ENCODE assay signal across 1 cellular context in the genomic region with DNA sequence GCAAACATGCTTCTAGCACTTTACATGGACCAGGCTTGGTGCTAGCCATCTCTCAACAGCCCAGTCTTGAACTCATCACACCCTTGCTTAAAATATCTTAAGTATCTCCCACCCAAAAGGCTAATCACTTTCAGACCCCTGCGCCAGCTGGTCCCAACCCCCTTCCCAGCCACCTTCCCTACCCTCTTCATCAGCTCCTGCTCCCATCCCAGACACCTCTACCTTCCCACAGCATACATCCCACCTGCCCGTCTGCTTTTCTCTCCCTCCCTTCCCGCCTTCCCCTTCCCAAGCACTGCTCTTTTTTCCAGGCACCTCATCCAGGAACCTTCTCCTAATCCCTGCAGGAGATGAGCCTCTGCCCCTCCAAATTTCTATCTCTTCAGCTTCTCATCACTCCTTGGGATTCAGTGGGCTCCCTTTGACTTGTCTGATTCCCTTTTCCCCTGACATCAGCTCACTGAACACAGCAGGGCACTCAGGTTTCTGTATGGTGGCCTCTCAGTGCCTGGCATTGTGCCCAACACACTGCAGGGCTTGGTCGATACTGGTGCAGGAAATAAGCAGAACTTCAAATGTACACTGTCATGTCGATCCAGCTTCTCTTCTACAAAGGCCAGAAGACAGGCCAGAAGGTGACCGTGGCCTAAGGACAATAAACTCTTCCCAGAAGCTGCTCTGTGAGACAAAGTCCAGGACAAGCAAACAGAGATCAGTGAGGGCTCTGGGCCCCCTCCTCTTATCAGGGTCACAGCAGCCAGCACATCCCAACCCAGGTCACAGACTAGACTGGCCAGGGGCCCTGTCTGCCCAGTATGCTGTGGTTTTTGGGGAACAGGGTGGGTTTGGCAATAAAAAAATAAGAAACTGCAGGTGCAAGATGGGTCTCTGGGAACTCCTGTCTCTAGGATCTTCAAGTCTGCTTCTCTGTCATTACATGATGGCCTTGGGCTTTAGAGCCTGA.
TF ChIP-seq lines count a peak whose summit lies in the region.

No MANE protein-coding gene starts in this region.

TF ChIP-seq in HepG2, 621 proteins besides CTCF, POLR2A, EP300 and RAD21 (continued from another document and continues in another):
- TF ChIP-seq, protein P1, sequence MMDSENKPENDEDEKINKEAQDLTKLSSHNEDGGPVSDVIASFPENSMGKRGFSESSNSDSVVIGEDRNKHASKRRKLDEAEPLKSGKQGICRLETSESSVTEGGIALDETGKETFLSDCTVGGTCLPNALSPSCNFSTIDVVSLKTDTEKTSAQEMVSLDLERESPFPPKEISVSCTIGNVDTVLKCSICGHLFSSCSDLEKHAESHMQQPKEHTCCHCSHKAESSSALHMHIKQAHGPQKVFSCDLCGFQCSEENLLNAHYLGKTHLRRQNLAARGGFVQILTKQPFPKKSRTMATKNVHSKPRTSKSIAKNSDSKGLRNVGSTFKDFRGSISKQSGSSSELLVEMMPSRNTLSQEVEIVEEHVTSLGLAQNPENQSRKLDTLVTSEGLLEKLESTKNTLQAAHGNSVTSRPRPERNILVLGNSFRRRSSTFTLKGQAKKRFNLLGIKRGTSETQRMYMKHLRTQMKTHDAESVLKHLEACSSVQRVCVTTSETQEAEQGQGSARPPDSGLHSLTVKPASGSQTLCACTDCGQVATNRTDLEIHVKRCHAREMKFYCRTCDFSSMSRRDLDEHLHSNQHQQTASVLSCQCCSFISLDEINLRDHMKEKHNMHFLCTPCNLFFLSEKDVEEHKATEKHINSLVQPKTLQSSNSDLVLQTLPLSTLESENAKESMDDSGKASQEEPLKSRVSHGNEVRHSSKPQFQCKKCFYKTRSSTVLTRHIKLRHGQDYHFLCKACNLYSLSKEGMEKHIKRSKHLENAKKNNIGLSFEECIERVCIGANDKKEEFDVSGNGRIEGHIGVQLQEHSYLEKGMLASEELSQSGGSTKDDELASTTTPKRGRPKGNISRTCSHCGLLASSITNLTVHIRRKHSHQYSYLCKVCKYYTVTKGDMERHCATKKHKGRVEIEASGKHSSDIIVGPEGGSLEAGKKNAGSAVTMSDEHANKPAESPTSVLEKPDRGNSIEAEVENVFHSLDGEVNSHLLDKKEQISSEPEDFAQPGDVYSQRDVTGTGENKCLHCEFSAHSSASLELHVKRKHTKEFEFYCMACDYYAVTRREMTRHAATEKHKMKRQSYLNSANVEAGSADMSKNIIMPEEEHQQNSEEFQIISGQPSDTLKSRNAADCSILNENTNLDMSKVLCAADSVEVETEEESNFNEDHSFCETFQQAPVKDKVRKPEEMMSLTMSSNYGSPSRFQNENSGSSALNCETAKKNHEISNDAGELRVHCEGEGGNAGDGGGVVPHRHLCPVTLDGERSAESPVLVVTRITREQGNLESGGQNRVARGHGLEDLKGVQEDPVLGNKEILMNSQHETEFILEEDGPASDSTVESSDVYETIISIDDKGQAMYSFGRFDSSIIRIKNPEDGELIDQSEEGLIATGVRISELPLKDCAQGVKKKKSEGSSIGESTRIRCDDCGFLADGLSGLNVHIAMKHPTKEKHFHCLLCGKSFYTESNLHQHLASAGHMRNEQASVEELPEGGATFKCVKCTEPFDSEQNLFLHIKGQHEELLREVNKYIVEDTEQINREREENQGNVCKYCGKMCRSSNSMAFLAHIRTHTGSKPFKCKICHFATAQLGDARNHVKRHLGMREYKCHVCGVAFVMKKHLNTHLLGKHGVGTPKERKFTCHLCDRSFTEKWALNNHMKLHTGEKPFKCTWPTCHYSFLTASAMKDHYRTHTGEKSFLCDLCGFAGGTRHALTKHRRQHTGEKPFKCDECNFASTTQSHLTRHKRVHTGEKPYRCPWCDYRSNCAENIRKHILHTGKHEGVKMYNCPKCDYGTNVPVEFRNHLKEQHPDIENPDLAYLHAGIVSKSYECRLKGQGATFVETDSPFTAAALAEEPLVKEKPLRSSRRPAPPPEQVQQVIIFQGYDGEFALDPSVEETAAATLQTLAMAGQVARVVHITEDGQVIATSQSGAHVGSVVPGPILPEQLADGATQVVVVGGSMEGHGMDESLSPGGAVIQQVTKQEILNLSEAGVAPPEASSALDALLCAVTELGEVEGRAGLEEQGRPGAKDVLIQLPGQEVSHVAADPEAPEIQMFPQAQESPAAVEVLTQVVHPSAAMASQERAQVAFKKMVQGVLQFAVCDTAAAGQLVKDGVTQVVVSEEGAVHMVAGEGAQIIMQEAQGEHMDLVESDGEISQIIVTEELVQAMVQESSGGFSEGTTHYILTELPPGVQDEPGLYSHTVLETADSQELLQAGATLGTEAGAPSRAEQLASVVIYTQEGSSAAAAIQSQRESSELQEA (CRISPR knock-in tag; IDR thresholded peaks at IDR 0.05; ENCODE audit: not compliant biosample characterization) = no peak
- TF ChIP-seq ZNF350 (CRISPR knock-in tag; IDR thresholded peaks at IDR 0.05; ENCODE audit: borderline replicate concordance, low read depth) (peak; percentile 66; the same call in 1 of the 2 replicates), TCF7 (IDR thresholded peaks at IDR 0.05; ENCODE audit: low read depth) (peak; percentile 80), CCAR2 (optimal IDR thresholded peaks at IDR 0.05; ENCODE audit: low read depth, low read length) (peak; percentile 65), NCOA2 (CRISPR knock-in tag; IDR thresholded peaks at IDR 0.05) (peak; percentile 96), ZFAT (CRISPR knock-in tag; conservative IDR thresholded peaks at IDR 0.05) (no peak), ZNF253 (CRISPR knock-in tag; IDR thresholded peaks at IDR 0.05; ENCODE audit: borderline replicate concordance) (no peak), ZBTB3 (CRISPR knock-in tag; IDR thresholded peaks at IDR 0.05; ENCODE audit: borderline replicate concordance, low read depth) (peak; percentile 86; the same call in 1 of the 2 replicates), RFX5 (IDR thresholded peaks at IDR 0.05; ENCODE audit: low read depth, low read length) (no peak), TP53 (CRISPR knock-in tag; conservative IDR thresholded peaks at IDR 0.05) (peak; percentile 73; the same call in 1 of the 2 replicates), ZNF136 (CRISPR knock-in tag; IDR thresholded peaks at IDR 0.05; ENCODE audit: low read depth) (no peak), CEBPB (IDR thresholded peaks at IDR 0.05; ENCODE audit: borderline replicate concordance, low read depth, low read length) (no peak), NFE2 (CRISPR knock-in tag; IDR thresholded peaks at IDR 0.05) (no peak), SALL1 (CRISPR knock-in tag; IDR thresholded peaks at IDR 0.05) (peak; percentile 94), ZKSCAN8 (CRISPR knock-in tag; IDR thresholded peaks at IDR 0.05; ENCODE audit: borderline replicate concordance) (peak; percentile 67; the same call in 1 of the 2 replicates), SATB2 (CRISPR knock-in tag; IDR thresholded peaks at IDR 0.05) (no peak), ARNT (IDR thresholded peaks at IDR 0.05) (no peak), ZBTB20 (CRISPR knock-in tag; IDR thresholded peaks at IDR 0.05; ENCODE audit: borderline replicate concordance, low read depth) (peak; percentile 68; the same call in 1 of the 2 replicates), SRF (IDR thresholded peaks at IDR 0.05; ENCODE audit: low read depth, low read length) (no peak), XRCC5 (optimal IDR thresholded peaks at IDR 0.05; ENCODE audit: low read length) (no peak), ZZZ3 (CRISPR knock-in tag; IDR thresholded peaks at IDR 0.05; ENCODE audit: borderline replicate concordance) (no peak)
- TF ChIP-seq, protein P2, sequence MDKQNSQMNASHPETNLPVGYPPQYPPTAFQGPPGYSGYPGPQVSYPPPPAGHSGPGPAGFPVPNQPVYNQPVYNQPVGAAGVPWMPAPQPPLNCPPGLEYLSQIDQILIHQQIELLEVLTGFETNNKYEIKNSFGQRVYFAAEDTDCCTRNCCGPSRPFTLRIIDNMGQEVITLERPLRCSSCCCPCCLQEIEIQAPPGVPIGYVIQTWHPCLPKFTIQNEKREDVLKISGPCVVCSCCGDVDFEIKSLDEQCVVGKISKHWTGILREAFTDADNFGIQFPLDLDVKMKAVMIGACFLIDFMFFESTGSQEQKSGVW (CRISPR knock-in tag; IDR thresholded peaks at IDR 0.05; ENCODE audit: borderline replicate concordance) = no peak
- TF ChIP-seq, protein P3, sequence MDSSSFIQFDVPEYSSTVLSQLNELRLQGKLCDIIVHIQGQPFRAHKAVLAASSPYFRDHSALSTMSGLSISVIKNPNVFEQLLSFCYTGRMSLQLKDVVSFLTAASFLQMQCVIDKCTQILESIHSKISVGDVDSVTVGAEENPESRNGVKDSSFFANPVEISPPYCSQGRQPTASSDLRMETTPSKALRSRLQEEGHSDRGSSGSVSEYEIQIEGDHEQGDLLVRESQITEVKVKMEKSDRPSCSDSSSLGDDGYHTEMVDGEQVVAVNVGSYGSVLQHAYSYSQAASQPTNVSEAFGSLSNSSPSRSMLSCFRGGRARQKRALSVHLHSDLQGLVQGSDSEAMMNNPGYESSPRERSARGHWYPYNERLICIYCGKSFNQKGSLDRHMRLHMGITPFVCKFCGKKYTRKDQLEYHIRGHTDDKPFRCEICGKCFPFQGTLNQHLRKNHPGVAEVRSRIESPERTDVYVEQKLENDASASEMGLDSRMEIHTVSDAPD (CRISPR knock-in tag; IDR thresholded peaks at IDR 0.05) = peak; percentile 38; the same call in 1 of the 2 replicates
- TF ChIP-seq, protein P4, sequence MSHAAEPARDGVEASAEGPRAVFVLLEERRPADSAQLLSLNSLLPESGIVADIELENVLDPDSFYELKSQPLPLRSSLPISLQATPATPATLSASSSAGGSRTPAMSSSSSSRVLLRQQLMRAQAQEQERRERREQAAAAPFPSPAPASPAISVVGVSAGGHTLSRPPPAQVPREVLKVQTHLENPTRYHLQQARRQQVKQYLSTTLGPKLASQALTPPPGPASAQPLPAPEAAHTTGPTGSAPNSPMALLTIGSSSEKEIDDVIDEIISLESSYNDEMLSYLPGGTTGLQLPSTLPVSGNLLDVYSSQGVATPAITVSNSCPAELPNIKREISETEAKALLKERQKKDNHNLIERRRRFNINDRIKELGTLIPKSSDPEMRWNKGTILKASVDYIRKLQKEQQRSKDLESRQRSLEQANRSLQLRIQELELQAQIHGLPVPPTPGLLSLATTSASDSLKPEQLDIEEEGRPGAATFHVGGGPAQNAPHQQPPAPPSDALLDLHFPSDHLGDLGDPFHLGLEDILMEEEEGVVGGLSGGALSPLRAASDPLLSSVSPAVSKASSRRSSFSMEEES (CRISPR knock-in tag; IDR thresholded peaks at IDR 0.05) = peak; percentile 66
- TF ChIP-seq, protein P5, sequence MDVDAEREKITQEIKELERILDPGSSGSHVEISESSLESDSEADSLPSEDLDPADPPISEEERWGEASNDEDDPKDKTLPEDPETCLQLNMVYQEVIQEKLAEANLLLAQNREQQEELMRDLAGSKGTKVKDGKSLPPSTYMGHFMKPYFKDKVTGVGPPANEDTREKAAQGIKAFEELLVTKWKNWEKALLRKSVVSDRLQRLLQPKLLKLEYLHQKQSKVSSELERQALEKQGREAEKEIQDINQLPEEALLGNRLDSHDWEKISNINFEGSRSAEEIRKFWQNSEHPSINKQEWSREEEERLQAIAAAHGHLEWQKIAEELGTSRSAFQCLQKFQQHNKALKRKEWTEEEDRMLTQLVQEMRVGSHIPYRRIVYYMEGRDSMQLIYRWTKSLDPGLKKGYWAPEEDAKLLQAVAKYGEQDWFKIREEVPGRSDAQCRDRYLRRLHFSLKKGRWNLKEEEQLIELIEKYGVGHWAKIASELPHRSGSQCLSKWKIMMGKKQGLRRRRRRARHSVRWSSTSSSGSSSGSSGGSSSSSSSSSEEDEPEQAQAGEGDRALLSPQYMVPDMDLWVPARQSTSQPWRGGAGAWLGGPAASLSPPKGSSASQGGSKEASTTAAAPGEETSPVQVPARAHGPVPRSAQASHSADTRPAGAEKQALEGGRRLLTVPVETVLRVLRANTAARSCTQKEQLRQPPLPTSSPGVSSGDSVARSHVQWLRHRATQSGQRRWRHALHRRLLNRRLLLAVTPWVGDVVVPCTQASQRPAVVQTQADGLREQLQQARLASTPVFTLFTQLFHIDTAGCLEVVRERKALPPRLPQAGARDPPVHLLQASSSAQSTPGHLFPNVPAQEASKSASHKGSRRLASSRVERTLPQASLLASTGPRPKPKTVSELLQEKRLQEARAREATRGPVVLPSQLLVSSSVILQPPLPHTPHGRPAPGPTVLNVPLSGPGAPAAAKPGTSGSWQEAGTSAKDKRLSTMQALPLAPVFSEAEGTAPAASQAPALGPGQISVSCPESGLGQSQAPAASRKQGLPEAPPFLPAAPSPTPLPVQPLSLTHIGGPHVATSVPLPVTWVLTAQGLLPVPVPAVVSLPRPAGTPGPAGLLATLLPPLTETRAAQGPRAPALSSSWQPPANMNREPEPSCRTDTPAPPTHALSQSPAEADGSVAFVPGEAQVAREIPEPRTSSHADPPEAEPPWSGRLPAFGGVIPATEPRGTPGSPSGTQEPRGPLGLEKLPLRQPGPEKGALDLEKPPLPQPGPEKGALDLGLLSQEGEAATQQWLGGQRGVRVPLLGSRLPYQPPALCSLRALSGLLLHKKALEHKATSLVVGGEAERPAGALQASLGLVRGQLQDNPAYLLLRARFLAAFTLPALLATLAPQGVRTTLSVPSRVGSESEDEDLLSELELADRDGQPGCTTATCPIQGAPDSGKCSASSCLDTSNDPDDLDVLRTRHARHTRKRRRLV (CRISPR knock-in tag; IDR thresholded peaks at IDR 0.05) = no peak
